8 cellular contexts compared by ENCODE assay signal in genomic region chr11:10293423-10294288, GRCh38.
A peak's percentile ranks its signal among the peaks of the same experiment; 100 is the strongest.
DNase-seq lines count a peak whose midpoint lies in the region; ATAC-seq and TF ChIP-seq lines count a peak whose summit lies in the region.

SBF2 (minus strand) TSS chr11:10294219; CDS start chr11:10294069, 150 bp downstream.

- no peaks in the 10 kb centered on the region for H3K9me3 Mint-ChIP-seq in nephron progenitor cell

- H3K27ac ChIP-seq in ACC112 (ENCODE audit: low read depth, low read length): peak within 1 kb of the TSS; percentile 86
- peak within 1 kb of the TSS; percentile 94 for H3K27ac ChIP-seq in HUES48 (ENCODE audit: low read depth, low read length)
- H3K27ac ChIP-seq in stomach smooth muscle (ENCODE audit: low read length): peak within 1 kb of the TSS; percentile 76

- H3K36me3 ChIP-seq in ACC112 (ENCODE audit: insufficient read depth, low read length) (peaks cover 10% of the 10 kb centered on the region; the same call in 1 of the 2 replicates), HUES48 (ENCODE audit: control insufficient read depth, insufficient read depth, low read length) (no peaks in the 10 kb centered on the region), stomach smooth muscle (ENCODE audit: control insufficient read depth in 2 of 2, insufficient read depth in 2 of 2, low read length in 2 of 2) (peaks cover 0 to 3% of the 10 kb centered on the region in 2 donors)

- peak within 1 kb of the TSS; percentile 82 for H3K27ac Mint-ChIP-seq in nephron progenitor cell

- H3K9ac ChIP-seq in HUES48 (ENCODE audit: low read depth, low read length): peak within 1 kb of the TSS; percentile 57
- H3K9ac ChIP-seq in stomach smooth muscle (ENCODE audit: low read length in 2 of 2): peak within 1 kb of the TSS; percentile 58 to 85

- H3K4me3 Mint-ChIP-seq in nephron progenitor cell: peak within 1 kb of the TSS; percentile 87

- H3K4me1 ChIP-seq in ACC112 (ENCODE audit: control insufficient read depth, insufficient read depth, low read length, unreplicated experiment): peaks cover 29% of the 10 kb centered on the region
- peaks cover 35% of the 10 kb centered on the region for H3K4me1 ChIP-seq in HUES48 (ENCODE audit: control insufficient read depth, insufficient read depth, low read length)
- peaks cover 29% of the 10 kb centered on the region for H3K4me1 ChIP-seq in stomach smooth muscle (ENCODE audit: control insufficient read depth, insufficient read depth, low read length)

- H2AFZ ChIP-seq in ACC112 (ENCODE audit: low read length, unreplicated experiment): peak within 1 kb of the TSS; percentile 88

- peaks cover 31% of the 10 kb centered on the region for H3K27me3 Mint-ChIP-seq in nephron progenitor cell (ENCODE audit: low read depth, poor library complexity)

- H3K36me3 Mint-ChIP-seq in nephron progenitor cell (ENCODE audit: low read depth): peaks cover 21% of the 10 kb centered on the region

- H3K4me3 ChIP-seq in ACC112 (ENCODE audit: low read depth, low read length) (peak within 1 kb of the TSS; percentile 88), HUES48 (ENCODE audit: low read depth, low read length) (peak within 1 kb of the TSS; percentile 87), foreskin fibroblast (ENCODE audit: low read depth in 1 of 2, low read length in 2 of 2) (peak within 1 kb of the TSS; percentile 58 to 76), stomach smooth muscle (ENCODE audit: low read length in 2 of 2) (peak within 1 kb of the TSS; percentile 84 to 89)

- peaks cover 42% of the 10 kb centered on the region for H3K4me1 Mint-ChIP-seq in nephron progenitor cell

- no peaks in the 10 kb centered on the region for H3K9me3 ChIP-seq in HUES48 (ENCODE audit: control insufficient read depth, insufficient read depth, low read length)
- no peaks in the 10 kb centered on the region for H3K9me3 ChIP-seq in stomach smooth muscle (ENCODE audit: control insufficient read depth in 2 of 2, low read length in 2 of 2)

- peak; percentile 35 for ATAC-seq in GM18868 (IDR thresholded peaks at IDR 0.05; ENCODE audit: unreplicated experiment)

- TF ChIP-seq CTCF in foreskin fibroblast (IDR thresholded peaks at IDR 0.05; ENCODE audit: low read depth, low read length) (no peak), nephron progenitor cell (IDR thresholded peaks at IDR 0.05) (no peak)

- H3K79me2 ChIP-seq in ACC112 (ENCODE audit: control insufficient read depth, insufficient read depth, low read length, unreplicated experiment): peaks cover 60% of the 10 kb centered on the region

- H3K27me3 ChIP-seq in ACC112 (ENCODE audit: insufficient read depth, low read length) (no peaks in the 10 kb centered on the region), HUES48 (ENCODE audit: control insufficient read depth, insufficient read depth, low read length) (peaks cover 6% of the 10 kb centered on the region; the same call in 1 of the 2 replicates), stomach smooth muscle (ENCODE audit: control insufficient read depth in 1 of 2, insufficient read depth in 2 of 2, low read length in 2 of 2) (no peaks in the 10 kb centered on the region)

- DNase-seq in RPMI8226: peak; percentile 81
- peak; percentile 41 to 76 (median 52) for DNase-seq in activated naive CD4-positive, alpha-beta T cell (lab: John Stamatoyannopoulos, UW)
- peak; percentile 95 to 97 for DNase-seq in foreskin fibroblast
- DNase-seq in nephron progenitor cell: peak; percentile 93

Comparison
In these comparisons a context has a peak if more than half of its experiments do, and no peak if none do; other contexts are left out.
1. Peak in every context shown above with its lines: DNase-seq, ATAC-seq, H3K4me3 ChIP-seq and H3K27ac ChIP-seq.